8 cellular contexts compared by ENCODE assay signal in genomic region chr4:78057135-78057599, GRCh38. TPM values are rescaled to one million over a fixed set of nuclear protein-coding genes. Genes with fewer than 3 reads are reported as not detected.
DNase-seq lines count a peak whose midpoint lies in the region; ATAC-seq and TF ChIP-seq lines count a peak whose summit lies in the region.

TSS of gene FRAS1 (plus strand) at chr4:78057323. CDS start at chr4:78058010, 687 bp downstream.

- TF ChIP-seq EP300 in sigmoid colon (IDR thresholded peaks at IDR 0.05), result no peak

- H3K4me3 ChIP-seq in astrocyte of the cerebellum (ENCODE audit: low read depth, low read length) (peak within 1 kb of the TSS; percentile 74), iPS-18a (ENCODE audit: low read length) (peak within 1 kb of the TSS; percentile 96), sigmoid colon (peak within 1 kb of the TSS; percentile 42 to 63 (median 56))

- H3K27ac ChIP-seq in iPS-18a (ENCODE audit: low read length), result peak within 1 kb of the TSS; percentile 91
- H3K27ac ChIP-seq in sigmoid colon, result peak within 1 kb of the TSS; percentile 75 to 89 (median 83)

- TF ChIP-seq CTCF in astrocyte of the cerebellum (IDR thresholded peaks at IDR 0.05; ENCODE audit: low read depth, low read length, missing control alignments) (peak; percentile 27), sigmoid colon (IDR thresholded peaks at IDR 0.05) (no peak)

- H3K9me3 ChIP-seq in iPS-18a (ENCODE audit: control insufficient read depth, low read depth, low read length) (no peaks in the 10 kb centered on the region), sigmoid colon (no peaks in the 10 kb centered on the region)

- in situ Hi-C loops in astrocyte of the cerebellum (cut with HindIII; ENCODE audit: low sequenced_read_pairs), result no loop called here

- H3K36me3 ChIP-seq in iPS-18a (ENCODE audit: control insufficient read depth, low read depth, low read length), result no peaks in the 10 kb centered on the region
- H3K36me3 ChIP-seq in sigmoid colon, result no peaks in the 10 kb centered on the region

- H3K4me1 ChIP-seq in iPS-18a (ENCODE audit: control insufficient read depth, low read depth, low read length) (peaks cover 21% of the 10 kb centered on the region), sigmoid colon (peaks cover 0 to 32% (median 17%) of the 10 kb centered on the region in 4 donors)

- intact Hi-C loops in sigmoid colon (cut with DNase I), result loop anchor here (5.0 to 10.0 kb wide), 2 partner anchors 240 to 458 kb away; partner anchors contain the start of gene CNOT6L

- peak; percentile 25 to 37 for ATAC-seq in activated CD4-positive, CD25-positive, alpha-beta regulatory T cell treated with anti-CD3 and anti-CD28 coated beads, Interleukin-2, amount 50 U/mL, for 24 hours
- ATAC-seq in HG02870 (IDR thresholded peaks at IDR 0.05; ENCODE audit: unreplicated experiment), result peak; percentile 19
- ATAC-seq in HG02571 (IDR thresholded peaks at IDR 0.05; ENCODE audit: unreplicated experiment), result no peak

- H3K27me3 ChIP-seq in iPS-18a (ENCODE audit: control insufficient read depth, insufficient read depth, low read length) (no peaks in the 10 kb centered on the region), sigmoid colon (no peaks in the 10 kb centered on the region)

- no peak for DNase-seq in activated CD4-positive, CD25-positive, alpha-beta regulatory T cell treated with anti-CD3 and anti-CD28 coated beads, Interleukin-2, amount 50 U/mL, for 72 hours
- DNase-seq in NCI-H774 (lab: John Stamatoyannopoulos, UW) (peak; percentile 43), astrocyte of the cerebellum (ENCODE audit: low read depth) (no peak), sigmoid colon (peak; percentile 68)

- no peak for TF ChIP-seq POLR2A in sigmoid colon (IDR thresholded peaks at IDR 0.05)

- 0 to 1% methylated on average over 39 of the region's 39 CpGs for WGBS in sigmoid colon, 2 donors

- peak within 1 kb of the TSS; percentile 89 for H3K9ac ChIP-seq in iPS-18a (ENCODE audit: low read length)

RNA-seq across cellular contexts. Expression of gene FRAS1, which starts in this region (rescaled TPM):
- total RNA-seq in sigmoid colon, result 10 to 100 TPM in 2 of 4 donors, 1 to 10 TPM in 2; 5.4 to 22.4 (median 12.9) TPM
- polyA plus RNA-seq in sigmoid colon, result under 1 TPM in 2 of 3 donors, not detected in 1; under 0.01 to 0.58 TPM

Comparison
In these comparisons a context has a peak if more than half of its experiments do, and no peak if none do; other contexts are left out.
1. DNase-seq: peak in NCI-H774 (single experiment) and sigmoid colon (single experiment); none in activated CD4-positive, CD25-positive, alpha-beta regulatory T cell treated with anti-CD3 and anti-CD28 coated beads, Interleukin-2, amount 50 U/mL, for 72 hours (single experiment) and astrocyte of the cerebellum (single experiment).
2. Peak in every context shown above with its lines, with median percentiles within 50 percentile points of each other: H3K4me3 ChIP-seq.